Comparison of ENCODE assay signal across 11 cellular contexts in genomic region chr7:55191926-55192692, GRCh38.
DNase-seq lines count a peak whose midpoint lies in the region; ATAC-seq and TF ChIP-seq lines count a peak whose summit lies in the region.
"Had no signal": no experiment of that assay in that cellular context is flagged by ENCODE, and none has a peak within 500 bp of the region (broad histone marks: within the 10 kb centered on the region; RNA-seq: fewer than 3 reads in every experiment).

No MANE protein-coding gene starts in this region.

- H3K4me2 ChIP-seq in fibroblast of lung (ENCODE audit: extremely low read depth, insufficient read depth, low read length): no peak overlapping the region

- H3K4me3 ChIP-seq in BE2C (ENCODE audit: low read depth, low read length): no peak overlapping the region; the same call in 1 of the 2 replicates
- H3K4me3 ChIP-seq in fibroblast of lung (replicated peaks in 1 of 4; ENCODE audit: control extremely low read depth in 1 of 4, insufficient read depth in 1 of 4, low read depth in 3 of 4, low read length in 4 of 4): no peak overlapping the region
- H3K4me3 ChIP-seq in mucosa of descending colon: no peak overlapping the region

- DNase-seq in BE2C: peak; percentile 93
- no peak for DNase-seq in RWPE1 (ENCODE audit: low spot score)
- DNase-seq in fibroblast of lung (ENCODE audit: low read depth in 2 of 2): peak in 1 of 2 donors; percentile 24
- DNase-seq in retina: peak; percentile 43
- DNase-seq in epidermal melanocyte (ENCODE audit: insufficient read length, low spot score): no peak
- DNase-seq in mucosa of descending colon: no peak
- DNase-seq: activated naive CD4-positive, alpha-beta T cell; kidney glomerular epithelial cell; NCI-H2107 had no signal

- intact Hi-C loops in mucosa of descending colon (cut with DNase I, micrococcal nuclease): no loop called here

- H3K36me3 ChIP-seq in BE2C (peaks cover 37% of the 10 kb centered on the region), fibroblast of lung (ENCODE audit: control insufficient read depth, insufficient read depth, low read length) (peaks cover 11% of the 10 kb centered on the region), mucosa of descending colon (ENCODE audit: low read depth) (no peaks in the 10 kb centered on the region)

- H3K4me1 ChIP-seq in BE2C (peaks cover 69% of the 10 kb centered on the region), fibroblast of lung (ENCODE audit: control insufficient read depth, extremely low read depth, insufficient read depth, low read length) (peaks cover 24% of the 10 kb centered on the region), mucosa of descending colon (ENCODE audit: low read depth) (peaks cover 7% of the 10 kb centered on the region)

- H3K27me3 ChIP-seq in BE2C: no peaks in the 10 kb centered on the region
- H3K27me3 ChIP-seq in fibroblast of lung (ENCODE audit: control insufficient read depth, insufficient read depth, low read length): no peaks in the 10 kb centered on the region

- H4K20me1 ChIP-seq in fibroblast of lung (ENCODE audit: control insufficient read depth, extremely low read depth, insufficient read depth, low read length): no peaks in the 10 kb centered on the region

- peak; percentile 40 for TF ChIP-seq CTCF in BE2C (IDR thresholded peaks at IDR 0.05; ENCODE audit: low read depth, low read length)
- TF ChIP-seq CTCF in RWPE1 (conservative IDR thresholded peaks at IDR 0.05; ENCODE audit: low read depth): no peak
- TF ChIP-seq CTCF in fibroblast of lung (conservative IDR thresholded peaks at IDR 0.05 in 1 of 2, IDR thresholded peaks at IDR 0.05 in 1 of 2; ENCODE audit: low read depth in 1 of 2, low read length in 2 of 2): peak in 1 of 2 donors; percentile 21
- no peak for TF ChIP-seq CTCF in mucosa of descending colon (IDR thresholded peaks at IDR 0.05)

- POLR2A ChIA-PET in RWPE1 (lab: Yijun Ruan, JAX; ENCODE audit: low non-redundant PET): interaction anchor here (0.6 kb wide), 1 partner anchor 114 kb away, joined by 3 read pairs; no protein-coding TSS in a partner anchor

- CTCF ChIA-PET in RWPE1 (lab: Yijun Ruan, JAX): no interaction called here

- H2AFZ ChIP-seq in fibroblast of lung (ENCODE audit: low read length): no peak overlapping the region

- peak overlapping the region; percentile 13 for H3K9ac ChIP-seq in fibroblast of lung (ENCODE audit: insufficient read depth, low read length)

- H3K9me3 ChIP-seq in BE2C: no peaks in the 10 kb centered on the region
- no peaks in the 10 kb centered on the region for H3K9me3 ChIP-seq in fibroblast of lung (ENCODE audit: control insufficient read depth, insufficient read depth, low read depth, low read length)
- no peaks in the 10 kb centered on the region for H3K9me3 ChIP-seq in mucosa of descending colon

- ATAC-seq in HG03025 (IDR thresholded peaks at IDR 0.05; ENCODE audit: low FRiP score, unreplicated experiment) (no peak), HG02938 (IDR thresholded peaks at IDR 0.05; ENCODE audit: unreplicated experiment) (no peak), mucosa of descending colon (no peak)

- H3K27ac ChIP-seq in RWPE1: peak overlapping the region; percentile 68
- H3K27ac ChIP-seq in fibroblast of lung (ENCODE audit: insufficient read depth, low read length): peak overlapping the region; percentile 78

- H3K79me2 ChIP-seq in fibroblast of lung (ENCODE audit: control insufficient read depth, insufficient read depth, low read length): peaks cover 7% of the 10 kb centered on the region

Comparison
In these comparisons a context has a peak if more than half of its experiments do, and no peak if none do; other contexts are left out.
1. DNase-seq: peak in BE2C (single experiment) and retina (single experiment); none in RWPE1 (single experiment), epidermal melanocyte (single experiment) and mucosa of descending colon (0 of 3).